In genomic region chr15:59738676-59739075, GRCh38 we compare ENCODE assay signal across 15 cellular contexts.
"Had no signal": no experiment of that assay in that cellular context is flagged by ENCODE, and none has a peak within 500 bp of the region (broad histone marks: within the 10 kb centered on the region; RNA-seq: fewer than 3 reads in every experiment).

No MANE protein-coding gene starts in this region.

- H3K4me3 ChIP-seq: lower lobe of right lung, tibial artery, uterus had no signal

- H3K4me1 ChIP-seq: lower lobe of right lung, tibial artery, uterus had no signal

- H3K27me3 ChIP-seq: uterus had no signal

- H3K9me3 ChIP-seq: lower lobe of right lung, tibial artery, uterus had no signal

- DNase-seq: activated CD4-positive, alpha-beta T cell treated with anti-CD3 and anti-CD28 coated beads for 1 hour; activated CD4-positive, alpha-beta T cell treated with anti-CD3 and anti-CD28 coated beads, Interleukin-2, amount 50 U/mL, for 48 hours; activated CD8-positive, alpha-beta memory T cell treated with anti-CD3 and anti-CD28 coated beads, Interleukin-2, amount 10 ng/mL, durations not matched to agents 7 days and 5 days; activated naive CD4-positive, alpha-beta T cell treated with anti-CD3 and anti-CD28 coated beads for 36 hours; activated naive CD8-positive, alpha-beta T cell treated with anti-CD3 and anti-CD28 coated beads, Interleukin-2, amount 50 U/mL, for 24 hours; activated T-cell treated with anti-CD3 and anti-CD28 coated beads, Interleukin-2, amount 50 U/mL, for 1 hour; dermis blood vessel endothelial cell; head of caudate nucleus; lower lobe of right lung; nephron progenitor cell; occipital lobe; stimulated activated CD4-positive, alpha-beta T cell treated with anti-CD3 and anti-CD28 coated beads, Interleukin-4, amount 100 ng/mL, for 1 hour; stimulated activated naive B cell treated with anti-CD40 and anti-IgM and Interleukin-4, amounts not matched to agents 10 μg/mL and 1 μg/mL and 100 μg/mL, for 72 hours; tibial artery; uterus had no signal

- H3K27ac ChIP-seq: lower lobe of right lung, tibial artery, uterus had no signal

- H3K36me3 ChIP-seq: lower lobe of right lung, tibial artery, uterus had no signal

- ATAC-seq: activated CD8-positive, alpha-beta memory T cell treated with anti-CD3 and anti-CD28 coated beads, Interleukin-2, amount 10 ng/mL, durations not matched to agents 7 days and 5 days; activated naive CD8-positive, alpha-beta T cell treated with anti-CD3 and anti-CD28 coated beads, Interleukin-2, amount 50 U/mL, for 24 hours; lower lobe of right lung; stimulated activated naive B cell treated with anti-CD40 and anti-IgM and Interleukin-4, amounts not matched to agents 10 μg/mL and 1 μg/mL and 100 μg/mL, for 72 hours had no signal
